Comparison of ENCODE assay signal across 18 cellular contexts in genomic region chr3:156416846-156417581, GRCh38.
DNase-seq lines count a peak whose midpoint lies in the region; ATAC-seq, FAIRE-seq and TF ChIP-seq lines count a peak whose summit lies in the region.
"Had no signal": no experiment of that assay in that cellular context is flagged by ENCODE, and none has a peak within 500 bp of the region (broad histone marks: within the 10 kb centered on the region; RNA-seq: fewer than 3 reads in every experiment).

No MANE protein-coding gene starts in this region.

- DNase-seq in NCI-H1694 treated with DMSO at 0.1 percent for 48 hours (lab: John Stamatoyannopoulos, UW) (peak; percentile 89), bronchial epithelial cell (ENCODE audit: low read depth) (peak; percentile 59), AML-193 (lab: John Stamatoyannopoulos, UW) (no peak), osteoblast (ENCODE audit: insufficient read length, low spot score, missing footprints) (no peak)
- DNase-seq in stimulated activated naive CD4-positive, alpha-beta T cell treated with Interleukin-2 at 50 U/mL for 16 hours (lab: John Stamatoyannopoulos, UW): no peak
- DNase-seq: activated CD4-positive, alpha-beta T cell treated with anti-CD3 and anti-CD28 coated beads for 36 hours; activated CD8-positive, alpha-beta memory T cell treated with anti-CD3 and anti-CD28 coated beads, Interleukin-2, amount 50 U/mL, for 48 hours; GF-D8; naive B cell; NCI-H1436; NCI-H510A treated with DMSO at 0.1 percent for 48 hours; stimulated activated CD4-positive, alpha-beta T cell treated with anti-CD3 and anti-CD28 coated beads, Interleukin-1b, Interleukin-23, amount 100 ng/mL, for 48 hours; T-helper 9 cell had no signal

- H3K4me3 ChIP-seq in bronchial epithelial cell (ENCODE audit: low read depth, low read length) (no peak overlapping the region), rectal smooth muscle tissue (ENCODE audit: low read length) (no peak overlapping the region), osteoblast (ENCODE audit: insufficient read depth, low read length) (no peak overlapping the region)
- H3K4me3 ChIP-seq: hepatocyte, thoracic aorta had no signal

- no peaks in the 10 kb centered on the region for H3K36me3 ChIP-seq in bronchial epithelial cell (ENCODE audit: control insufficient read depth, insufficient read depth, low read length)
- H3K36me3 ChIP-seq in rectal smooth muscle tissue (ENCODE audit: control insufficient read depth, insufficient read depth, low read length): no peaks in the 10 kb centered on the region
- H3K36me3 ChIP-seq in osteoblast (ENCODE audit: insufficient read depth, low read length): no peaks in the 10 kb centered on the region
- H3K36me3 ChIP-seq: thoracic aorta had no signal

- no peaks in the 10 kb centered on the region for H4K20me1 ChIP-seq in osteoblast (ENCODE audit: insufficient read depth, low read length)

- no peak for FAIRE-seq in bronchial epithelial cell (lab: Jason Lieb, UNC)

- TF ChIP-seq CTCF in bronchial epithelial cell (IDR thresholded peaks at IDR 0.05; ENCODE audit: insufficient read depth, low read length, severe bottlenecking) (no peak), osteoblast (IDR thresholded peaks at IDR 0.05; ENCODE audit: extremely low read depth, low read depth, low read length) (no peak)

- H3K79me2 ChIP-seq in osteoblast (ENCODE audit: insufficient read depth, low read length): no peaks in the 10 kb centered on the region
- H3K79me2 ChIP-seq: hepatocyte had no signal

- H3K27ac ChIP-seq in rectal smooth muscle tissue (ENCODE audit: low read depth, low read length) (peak overlapping the region; percentile 6), osteoblast (ENCODE audit: low read depth, low read length) (no peak overlapping the region)
- H3K27ac ChIP-seq: hepatocyte, thoracic aorta had no signal

- H3K4me1 ChIP-seq in rectal smooth muscle tissue (ENCODE audit: control insufficient read depth, insufficient read depth, low read length): peaks cover 6% of the 10 kb centered on the region
- no peaks in the 10 kb centered on the region for H3K4me1 ChIP-seq in osteoblast (ENCODE audit: insufficient read depth, low read length)

- H3K27me3 ChIP-seq in bronchial epithelial cell (ENCODE audit: control insufficient read depth, insufficient read depth, low read length) (peaks cover 2% of the 10 kb centered on the region), rectal smooth muscle tissue (ENCODE audit: control insufficient read depth, insufficient read depth, low read length) (no peaks in the 10 kb centered on the region), osteoblast (ENCODE audit: insufficient read depth, low read length) (peaks cover 3% of the 10 kb centered on the region)
- H3K27me3 ChIP-seq: hepatocyte had no signal

- ATAC-seq in GM18868 (IDR thresholded peaks at IDR 0.05; ENCODE audit: unreplicated experiment): peak; percentile 58
- ATAC-seq: activated CD4-positive, alpha-beta T cell treated with anti-CD3 and anti-CD28 coated beads for 36 hours; left lobe of liver had no signal

- H2AFZ ChIP-seq in osteoblast (ENCODE audit: low read length): no peak overlapping the region
- H2AFZ ChIP-seq: hepatocyte had no signal

- H3K9me3 ChIP-seq in osteoblast (ENCODE audit: low read depth, low read length): no peaks in the 10 kb centered on the region
- H3K9me3 ChIP-seq: thoracic aorta had no signal

- H3K4me2 ChIP-seq in osteoblast (ENCODE audit: insufficient read depth, low read length): no peak overlapping the region
- H3K4me2 ChIP-seq: hepatocyte had no signal

- no peak overlapping the region for H3K9ac ChIP-seq in rectal smooth muscle tissue (ENCODE audit: low read length)

Comparison
In these comparisons a context has a peak if more than half of its experiments do, and no peak if none do; other contexts are left out.
1. DNase-seq: peak in NCI-H1694 treated with DMSO at 0.1 percent for 48 hours (single experiment) and bronchial epithelial cell (single experiment); none in AML-193 (0 of 2), stimulated activated naive CD4-positive, alpha-beta T cell treated with Interleukin-2 at 50 U/mL for 16 hours (single experiment) and osteoblast (single experiment).